In genomic region chr6:140319209-140319608, GRCh38 we compare ENCODE assay signal across 8 cellular contexts.
DNase-seq lines count a peak whose midpoint lies in the region; ATAC-seq, FAIRE-seq and TF ChIP-seq lines count a peak whose summit lies in the region.

No MANE protein-coding gene starts in this region.

- FAIRE-seq in small intestine (lab: Jason Lieb, UNC) = peak; percentile 59

- 9 to 21% (median 20%) methylated on average over 2 of the region's 2 CpGs for WGBS in small intestine, 3 donors
- WGBS in body of pancreas, 2 donors = 6 to 9% methylated on average over 2 of the region's 2 CpGs

- TF ChIP-seq POLR2A in body of pancreas (IDR thresholded peaks at IDR 0.05) = no peak

- H3K4me1 ChIP-seq in small intestine (ENCODE audit: control insufficient read depth in 2 of 2, insufficient read depth in 1 of 2, low read depth in 1 of 2, low read length in 1 of 2) = no peaks in the 10 kb centered on the region
- peaks cover 8% of the 10 kb centered on the region for H3K4me1 ChIP-seq in body of pancreas

- intact Hi-C loops in body of pancreas (cut with DNase I) = no loop called here

- DNase-seq in choroid plexus epithelial cell (ENCODE audit: low read depth) (peak; percentile 86), small intestine (peak; percentile 48), DMS79 treated with DMSO at 0.1 percent for 48 hours (lab: John Stamatoyannopoulos, UW) (no peak), T1000 (lab: John Stamatoyannopoulos, UW) (no peak), body of pancreas (no peak)
- no peak for DNase-seq in activated naive CD4-positive, alpha-beta T cell (lab: John Stamatoyannopoulos, UW)

- H3K27me3 ChIP-seq in small intestine (ENCODE audit: control insufficient read depth in 2 of 2, insufficient read depth in 2 of 2, low read length in 2 of 2) = no peaks in the 10 kb centered on the region
- H3K27me3 ChIP-seq in body of pancreas = no peaks in the 10 kb centered on the region

- TF ChIP-seq CTCF in choroid plexus epithelial cell (conservative IDR thresholded peaks at IDR 0.05; ENCODE audit: low read depth, low read length) = no peak
- no peak for TF ChIP-seq CTCF in body of pancreas (IDR thresholded peaks at IDR 0.05)

- H3K4me3 ChIP-seq in choroid plexus epithelial cell (ENCODE audit: low read depth, low read length) (no peak overlapping the region), small intestine (ENCODE audit: low read depth in 1 of 2, low read length in 2 of 2) (no peak overlapping the region), body of pancreas (no peak overlapping the region)

- H3K36me3 ChIP-seq in small intestine (ENCODE audit: control insufficient read depth in 2 of 2, insufficient read depth in 2 of 2, low read length in 2 of 2) (no peaks in the 10 kb centered on the region), body of pancreas (replicated peaks in 1 of 2; ENCODE audit: insufficient read depth in 1 of 2, low read depth in 2 of 2) (no peaks in the 10 kb centered on the region)

- ATAC-seq in GM19452 (IDR thresholded peaks at IDR 0.05; ENCODE audit: unreplicated experiment) = peak; percentile 89
- ATAC-seq in HG03103 (IDR thresholded peaks at IDR 0.05; ENCODE audit: low read depth, unreplicated experiment) = peak; percentile 68
- ATAC-seq in body of pancreas = no peak

- H3K27ac ChIP-seq in small intestine (ENCODE audit: low read depth in 1 of 2, low read length in 1 of 2) (no peak overlapping the region), body of pancreas (peak overlapping the region in 1 of 4 donors; percentile 58)

- H3K9me3 ChIP-seq in small intestine (ENCODE audit: control insufficient read depth, low read depth) (no peaks in the 10 kb centered on the region), body of pancreas (no peaks in the 10 kb centered on the region)

Comparison
In these comparisons a context has a peak if more than half of its experiments do, and no peak if none do; other contexts are left out.
1. DNase-seq: peak in choroid plexus epithelial cell (single experiment) and small intestine (single experiment); none in DMS79 treated with DMSO at 0.1 percent for 48 hours (single experiment), T1000 (single experiment), activated naive CD4-positive, alpha-beta T cell (0 of 4) and body of pancreas (0 of 4).